In the genomic region with DNA sequence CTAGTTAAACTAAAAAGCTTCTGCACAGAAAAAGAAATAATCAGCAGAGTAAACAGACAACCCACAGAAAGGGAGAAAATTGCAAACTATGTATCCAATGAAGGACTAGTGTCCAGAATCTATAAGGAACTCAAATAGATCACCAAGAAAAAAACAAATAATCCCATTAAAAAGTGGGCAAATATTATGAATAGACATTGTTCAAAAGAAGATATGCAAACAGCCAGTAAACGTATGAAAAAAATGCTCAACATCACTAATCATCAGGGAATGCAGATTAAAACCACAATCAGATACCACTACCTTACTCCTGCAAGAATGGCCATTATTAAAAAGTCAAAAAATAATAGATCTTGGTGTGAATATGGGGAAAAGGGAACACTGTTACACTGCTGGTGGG, we compare ENCODE assay signal across 3 cellular contexts.
"Had no signal": no experiment of that assay in that cellular context is flagged by ENCODE, and none has a peak within 500 bp of the region (broad histone marks: within the 10 kb centered on the region; RNA-seq: fewer than 3 reads in every experiment).

No MANE protein-coding gene starts in this region.

- DNase-seq: GDM1, GF-D8 had no signal

- ATAC-seq: GM12878 had no signal

- H3K4me3 ChIP-seq: GM12878 had no signal
